21 cellular contexts compared by ENCODE assay signal in the genomic region with DNA sequence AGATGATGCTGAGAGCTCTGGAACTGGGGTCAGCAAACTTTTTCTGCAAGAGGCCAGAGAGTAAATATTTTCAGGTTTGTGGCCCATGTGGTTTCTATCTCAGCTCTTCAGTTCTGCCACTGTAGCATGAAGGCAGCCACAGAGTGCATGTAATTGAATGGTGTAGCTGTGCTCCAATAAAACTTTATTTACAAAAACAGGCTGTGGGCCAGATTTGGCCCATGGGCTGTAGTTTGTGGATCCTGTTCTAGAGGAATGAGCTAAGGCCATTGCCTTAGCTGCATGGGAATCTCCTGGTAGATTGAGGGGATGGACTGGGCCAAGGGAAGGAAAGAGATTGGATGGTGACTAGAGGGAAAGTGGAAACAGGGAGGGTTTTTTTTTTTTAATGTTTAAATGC.
"Had no signal": no experiment of that assay in that cellular context is flagged by ENCODE, and none has a peak within 500 bp of the region (broad histone marks: within the 10 kb centered on the region; RNA-seq: fewer than 3 reads in every experiment).

No MANE protein-coding gene starts in this region.

- H3K9me3 ChIP-seq: MG63, SK-N-SH had no signal

- DNase-seq: Karpas-422, KG1, MG63, NCI-H1092, NCI-H1105 treated with DMSO at 0.1 percent for 48 hours, NCI-H1417 treated with DMSO at 0.1 percent for 48 hours, NCI-H146, NCI-H1694 treated with DMSO at 0.1 percent for 48 hours, NCI-H1930, NCI-H2081, NCI-H2107, NCI-H226, NCI-H446, NCI-H510A, NCI-H524 treated with DMSO at 0.1 percent for 48 hours, NCI-H69, NCI-H774, SHP77, SK-N-SH had no signal

- H3K4me3 ChIP-seq: MG63 had no signal

- H3K36me3 ChIP-seq: MG63 had no signal

- H3K9ac ChIP-seq: SK-N-SH had no signal

- H3K27me3 ChIP-seq: MG63 had no signal

- H3K27ac ChIP-seq: RWPE1 had no signal

- FAIRE-seq: RCC 7860 had no signal

- H3K4me2 ChIP-seq: SK-N-SH had no signal
